Comparison of ENCODE assay signal across 24 cellular contexts in genomic region chr1:6972390-6972789, GRCh38.
"Had no signal": no experiment of that assay in that cellular context is flagged by ENCODE, and none has a peak within 500 bp of the region (broad histone marks: within the 10 kb centered on the region; RNA-seq: fewer than 3 reads in every experiment).

No MANE protein-coding gene starts in this region.

- H3K4me3 Mint-ChIP-seq: activated naive CD4-positive, alpha-beta T cell treated with anti-CD3 and anti-CD28 coated beads for 36 hours; activated naive CD8-positive, alpha-beta T cell treated with anti-CD3 and anti-CD28 coated beads for 36 hours; activated T-helper 1 cell treated with anti-CD3 and anti-CD28 coated beads, Interleukin-12 subunit alpha, Interleukin-12 subunit beta, Interleukin-2, Interleukin-4 antibody, amounts not matched to agents 30 ng/mL and 10 ng/mL and 1 ng/mL, durations not matched to agents 14 hours and 24 hours and 36 hours; neural progenitor cell; T-helper 1 cell treated with Interleukin-12 subunit alpha and Interleukin-12 subunit beta and Interleukin-4 antibody, amounts not matched to agents 30 μg/mL and 1 μg/mL, for 36 hours had no signal

- H3K4me3 ChIP-seq: adrenal gland, body of pancreas, colonic mucosa, gastroesophageal sphincter, hepatocyte, neural progenitor cell, testis, transverse colon, uterus had no signal

- DNase-seq: activated CD4-positive, alpha-beta T cell treated with anti-CD3 and anti-CD28 coated beads for 4 hours; activated CD4-positive, alpha-beta T cell treated with anti-CD3 and anti-CD28 coated beads, Interleukin-2, amount 50 U/mL, for 4 hours; activated naive CD4-positive, alpha-beta T cell treated with anti-CD3 and anti-CD28 coated beads for 36 hours; activated naive CD8-positive, alpha-beta T cell treated with anti-CD3 and anti-CD28 coated beads for 36 hours; activated T-cell treated with anti-CD3 and anti-CD28 coated beads for 4 hours; adrenal gland; body of pancreas; cerebellar nuclear complex; colonic mucosa; effector memory CD4-positive, alpha-beta T cell; left colon; naive thymus-derived CD8-positive, alpha-beta T cell; occipital lobe; stimulated activated CD4-positive, alpha-beta T cell treated with anti-CD3 and anti-CD28 coated beads, Interleukin-2, amount 100 ng/mL, for 48 hours; stimulated activated naive CD4-positive, alpha-beta T cell treated with Interleukin-2 at 50 U/mL for 16 hours; T1000; testis; transverse colon; uterus had no signal

- H3K27ac Mint-ChIP-seq: activated naive CD4-positive, alpha-beta T cell treated with anti-CD3 and anti-CD28 coated beads for 36 hours; activated naive CD8-positive, alpha-beta T cell treated with anti-CD3 and anti-CD28 coated beads for 36 hours; activated T-helper 1 cell treated with anti-CD3 and anti-CD28 coated beads, Interleukin-12 subunit alpha, Interleukin-12 subunit beta, Interleukin-2, Interleukin-4 antibody, amounts not matched to agents 30 ng/mL and 10 ng/mL and 1 ng/mL, durations not matched to agents 14 hours and 24 hours and 36 hours; naive thymus-derived CD8-positive, alpha-beta T cell; T-helper 1 cell treated with Interleukin-12 subunit alpha and Interleukin-12 subunit beta and Interleukin-4 antibody, amounts not matched to agents 30 μg/mL and 1 μg/mL, for 36 hours had no signal

- H3K9me3 Mint-ChIP-seq: activated naive CD8-positive, alpha-beta T cell treated with anti-CD3 and anti-CD28 coated beads for 36 hours; activated T-helper 1 cell treated with anti-CD3 and anti-CD28 coated beads, Interleukin-12 subunit alpha, Interleukin-12 subunit beta, Interleukin-2, Interleukin-4 antibody, amounts not matched to agents 30 ng/mL and 10 ng/mL and 1 ng/mL, durations not matched to agents 14 hours and 24 hours and 36 hours; T-helper 1 cell treated with Interleukin-12 subunit alpha and Interleukin-12 subunit beta and Interleukin-4 antibody, amounts not matched to agents 30 μg/mL and 1 μg/mL, for 36 hours had no signal

- H3K36me3 ChIP-seq: adrenal gland, colonic mucosa, gastroesophageal sphincter, neural progenitor cell, transverse colon, uterus had no signal

- ATAC-seq: body of pancreas; gastroesophageal sphincter; left colon; naive thymus-derived CD8-positive, alpha-beta T cell had no signal

- H3K36me3 Mint-ChIP-seq: activated naive CD8-positive, alpha-beta T cell treated with anti-CD3 and anti-CD28 coated beads for 36 hours; naive thymus-derived CD8-positive, alpha-beta T cell had no signal

- H3K27me3 ChIP-seq: adrenal gland, body of pancreas, colonic mucosa, hepatocyte, neural progenitor cell, testis, transverse colon, uterus had no signal
